2 cellular contexts compared by ENCODE assay signal in genomic region chr1:202134645-202135172, GRCh38.
TF ChIP-seq lines count a peak whose summit lies in the region.

No MANE protein-coding gene starts in this region.

TF ChIP-seq in A549, 52 proteins besides CTCF, POLR2A, EP300 and RAD21:
- TF ChIP-seq SREBF2 (IDR thresholded peaks at IDR 0.05), result no peak
- TF ChIP-seq POLR2AphosphoS2 (conservative IDR thresholded peaks at IDR 0.05; ENCODE audit: low read length), result no peak
- TF ChIP-seq ZSCAN20 (CRISPR knock-in tag; IDR thresholded peaks at IDR 0.05), result no peak
- TF ChIP-seq EHF (CRISPR knock-in tag; IDR thresholded peaks at IDR 0.05), result no peak
TF ChIP-seq in A549: peak in this region for 0.

TF ChIP-seq in H1, 55 proteins besides CTCF, POLR2A, EP300 and RAD21:
- no peak for TF ChIP-seq SP1 (IDR thresholded peaks at IDR 0.05; ENCODE audit: low read depth, low read length)
- TF ChIP-seq POU5F1 (IDR thresholded peaks at IDR 0.05; ENCODE audit: low read depth, low read length), result no peak
- TF ChIP-seq RBBP5 (IDR thresholded peaks at IDR 0.05; ENCODE audit: borderline replicate concordance, low read depth, low read length), result no peak
- TF ChIP-seq SP4 (IDR thresholded peaks at IDR 0.05; ENCODE audit: low read length), result no peak
- TF ChIP-seq CHD1 (IDR thresholded peaks at IDR 0.05; ENCODE audit: low read depth, low read length), result no peak
- no peak for TF ChIP-seq GTF2F1 (IDR thresholded peaks at IDR 0.05; ENCODE audit: borderline replicate concordance, low read depth, low read length)
- no peak for TF ChIP-seq TBP (IDR thresholded peaks at IDR 0.05; ENCODE audit: low read depth, low read length)
